Comparison of ENCODE assay signal across 8 cellular contexts in genomic region chr17:82457071-82457789, GRCh38. TPM values are rescaled to one million over a fixed set of nuclear protein-coding genes. Genes with fewer than 3 reads are reported as not detected.
A peak's percentile ranks its signal among the peaks of the same experiment; 100 is the strongest.
DNase-seq lines count a peak whose midpoint lies in the region; ATAC-seq lines count a peak whose summit lies in the region.

No MANE protein-coding gene starts in this region.

- H3K4me1 Mint-ChIP-seq in activated T-cell treated with anti-CD3 and anti-CD28 coated beads, Interleukin-2, amount 50 U/mL, for 24 hours (ENCODE audit: low read depth): peaks cover 32% of the 10 kb centered on the region

- H3K27ac ChIP-seq in iPS-18a (ENCODE audit: low read length) (no peak overlapping the region), substantia nigra (ENCODE audit: low read depth, low read length, poor library complexity, severe bottlenecking) (peak overlapping the region; percentile 100)

- H3K27me3 ChIP-seq in iPS-18a (ENCODE audit: control insufficient read depth, insufficient read depth, low read length): no peaks in the 10 kb centered on the region

- no peaks in the 10 kb centered on the region for H3K4me1 ChIP-seq in iPS-18a (ENCODE audit: control insufficient read depth, low read depth, low read length)

- peak overlapping the region; percentile 99 for H3K27ac Mint-ChIP-seq in activated T-cell treated with anti-CD3 and anti-CD28 coated beads, Interleukin-2, amount 50 U/mL, for 24 hours
- peak overlapping the region; percentile 94 to 99 for H3K27ac Mint-ChIP-seq in activated naive CD4-positive, alpha-beta T cell treated with anti-CD3 and anti-CD28 coated beads, Interleukin-2, amount 50 U/mL, for 72 hours

- H3K27me3 Mint-ChIP-seq in activated T-cell treated with anti-CD3 and anti-CD28 coated beads, Interleukin-2, amount 50 U/mL, for 24 hours: no peaks in the 10 kb centered on the region

- no peaks in the 10 kb centered on the region for H3K9me3 Mint-ChIP-seq in activated T-cell treated with anti-CD3 and anti-CD28 coated beads, Interleukin-2, amount 50 U/mL, for 24 hours
- no peaks in the 10 kb centered on the region for H3K9me3 Mint-ChIP-seq in activated naive CD4-positive, alpha-beta T cell treated with anti-CD3 and anti-CD28 coated beads, Interleukin-2, amount 50 U/mL, for 72 hours

- no peak overlapping the region for H3K9ac ChIP-seq in iPS-18a (ENCODE audit: low read length)

- peak overlapping the region; percentile 83 for H3K4me3 ChIP-seq in iPS-18a (ENCODE audit: low read length)

- peaks cover 11% of the 10 kb centered on the region for H3K36me3 ChIP-seq in iPS-18a (ENCODE audit: control insufficient read depth, low read depth, low read length)

- H3K4me3 Mint-ChIP-seq in activated T-cell treated with anti-CD3 and anti-CD28 coated beads, Interleukin-2, amount 50 U/mL, for 24 hours: peak overlapping the region; percentile 90

- H3K36me3 Mint-ChIP-seq in activated T-cell treated with anti-CD3 and anti-CD28 coated beads, Interleukin-2, amount 50 U/mL, for 24 hours (ENCODE audit: low read depth): peaks cover 40% of the 10 kb centered on the region
- H3K36me3 Mint-ChIP-seq in activated naive CD4-positive, alpha-beta T cell treated with anti-CD3 and anti-CD28 coated beads, Interleukin-2, amount 50 U/mL, for 72 hours: peaks cover 11 to 55% of the 10 kb centered on the region in 2 donors

- no peak for ATAC-seq in activated naive CD4-positive, alpha-beta T cell treated with anti-CD3 and anti-CD28 coated beads, Interleukin-2, amount 50 U/mL, for 72 hours
- ATAC-seq in GM21447 (IDR thresholded peaks at IDR 0.05; ENCODE audit: unreplicated experiment) (no peak), HG03565 (IDR thresholded peaks at IDR 0.05; ENCODE audit: unreplicated experiment) (no peak)

- H3K9me3 ChIP-seq in iPS-18a (ENCODE audit: control insufficient read depth, low read depth, low read length): no peaks in the 10 kb centered on the region

- DNase-seq in activated T-cell treated with anti-CD3 and anti-CD28 coated beads, Interleukin-2, amount 50 U/mL, for 24 hours: no peak
- no peak for DNase-seq in activated T-cell treated with anti-CD3 and anti-CD28 coated beads, Interleukin-2, amount 50 U/mL, for 48 hours
- no peak for DNase-seq in activated naive CD4-positive, alpha-beta T cell treated with anti-CD3 and anti-CD28 coated beads, Interleukin-2, amount 50 U/mL, for 72 hours (ENCODE audit: low spot score in 2 of 2)
- DNase-seq in substantia nigra (lab: John Stamatoyannopoulos, UW): peak in 7 of 49 donors; percentile 5 to 49 (median 24)
- no peak for DNase-seq in effector CD4-positive, alpha-beta T cell

RNA-seq across cellular contexts. Expression of gene NARF, which starts 1.3 kb away (rescaled TPM):
- 100 to 1,000 TPM; 159 TPM for total RNA-seq in activated naive CD4-positive, alpha-beta T cell treated with anti-CD3 and anti-CD28 coated beads, Interleukin-2, amount 50 U/mL, for 72 hours

RNA-seq across cellular contexts. Expression of gene CYBC1, which starts 6.7 kb away (rescaled TPM):
- total RNA-seq in activated naive CD4-positive, alpha-beta T cell treated with anti-CD3 and anti-CD28 coated beads, Interleukin-2, amount 50 U/mL, for 72 hours: 100 to 1,000 TPM; 205 to 401 TPM

RNA-seq across cellular contexts. Expression of gene OGFOD3, which starts 38.8 kb away (rescaled TPM):
- 10 to 100 TPM; 16.8 to 23.5 TPM for total RNA-seq in activated naive CD4-positive, alpha-beta T cell treated with anti-CD3 and anti-CD28 coated beads, Interleukin-2, amount 50 U/mL, for 72 hours

RNA-seq across cellular contexts. Expression of gene HEXD, which starts 39.1 kb away (rescaled TPM):
- total RNA-seq in activated naive CD4-positive, alpha-beta T cell treated with anti-CD3 and anti-CD28 coated beads, Interleukin-2, amount 50 U/mL, for 72 hours: 10 to 100 TPM; 16.2 to 33.6 TPM
